In the genomic region with DNA sequence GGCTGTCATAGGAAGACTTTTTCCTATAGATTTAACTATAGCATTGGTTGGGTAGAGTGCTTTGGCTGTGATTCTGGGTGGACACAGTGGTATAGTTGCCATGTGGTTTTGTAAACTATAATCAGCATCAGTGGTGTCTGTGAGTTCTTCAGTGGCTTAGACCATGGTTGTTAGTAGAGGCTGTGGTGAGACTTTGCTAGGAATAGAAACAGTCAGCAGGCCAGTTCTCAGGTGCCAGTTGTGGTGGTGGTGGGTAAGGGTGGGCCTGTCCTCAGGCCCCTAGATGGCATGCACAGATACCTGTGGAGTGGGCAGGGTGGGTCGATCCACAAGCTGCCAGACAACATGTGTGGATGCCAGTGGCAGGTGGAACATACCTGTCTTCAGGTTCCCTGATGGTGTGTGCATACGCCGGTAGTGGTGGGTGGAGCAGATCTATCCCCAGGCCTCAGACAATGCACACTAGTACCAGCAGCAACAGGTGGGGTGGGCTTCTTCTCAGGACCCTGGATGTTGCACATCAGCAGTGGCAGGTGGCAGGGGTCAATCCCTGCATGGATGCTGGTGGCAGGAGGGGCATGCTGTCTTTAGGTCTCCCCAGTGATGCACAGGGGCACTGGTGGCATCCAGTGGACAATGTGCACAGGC, we compare ENCODE assay signal across 8 cellular contexts.
"Had no signal": no experiment of that assay in that cellular context is flagged by ENCODE, and none has a peak within 500 bp of the region (broad histone marks: within the 10 kb centered on the region; RNA-seq: fewer than 3 reads in every experiment).

No MANE protein-coding gene starts in this region.

- H2AFZ ChIP-seq: GM23248 had no signal

- FAIRE-seq: HepG2, K562 had no signal

- H3K36me3 ChIP-seq: HAP-1 had no signal

- ATAC-seq: HCT116, HepG2, K562 had no signal

- H3K9me3 ChIP-seq: HAP-1 had no signal

- H3K4me1 ChIP-seq: HAP-1 had no signal

- H3K9ac ChIP-seq: GM23248 had no signal

- H3K27ac ChIP-seq: GM23248 had no signal

- DNase-seq: GM23248, GOT3, H7, KG1 had no signal

- H3K4me3 ChIP-seq: GM23248, HAP-1, K562 had no signal
